In genomic region chrX:71393919-71394318, GRCh38 we compare ENCODE assay signal across 23 cellular contexts.
"Had no signal": no experiment of that assay in that cellular context is flagged by ENCODE, and none has a peak within 500 bp of the region (broad histone marks: within the 10 kb centered on the region; RNA-seq: fewer than 3 reads in every experiment).

No MANE protein-coding gene starts in this region.

- H3K27me3 Mint-ChIP-seq: activated CD4-positive, alpha-beta T cell treated with anti-CD3 and anti-CD28 coated beads for 36 hours; activated T-helper 17 cell treated with anti-CD3 and anti-CD28 coated beads, Interleukin-2, amount 50 U/mL, for 72 hours; central memory CD8-positive, alpha-beta T cell; dendritic cell treated with granulocyte-macrophage colony-stimulating factor and Interleukin-4, amounts not matched to agents 40 ng/mL and 50 ng/mL, for 4 days; natural killer cell treated with Interleukin-12 subunit alpha and Interleukin-12 subunit beta and Interleukin-15 and Interleukin-18, amount 100 ng/mL, for 72 hours had no signal

- H3K27ac Mint-ChIP-seq: activated CD4-positive, alpha-beta T cell treated with anti-CD3 and anti-CD28 coated beads for 36 hours; activated naive CD4-positive, alpha-beta T cell treated with anti-CD3 and anti-CD28 coated beads, Interleukin-2, amount 50 U/mL, for 72 hours; activated T-helper 17 cell treated with anti-CD3 and anti-CD28 coated beads, Interleukin-2, amount 50 U/mL, for 72 hours; dendritic cell treated with granulocyte-macrophage colony-stimulating factor and Interleukin-4, amounts not matched to agents 40 ng/mL and 50 ng/mL, for 4 days; natural killer cell treated with Interleukin-12 subunit alpha and Interleukin-12 subunit beta and Interleukin-15 and Interleukin-18, amount 100 ng/mL, for 72 hours had no signal

- ATAC-seq: activated CD4-positive, alpha-beta T cell treated with anti-CD3 and anti-CD28 coated beads for 36 hours; activated naive CD4-positive, alpha-beta T cell treated with anti-CD3 and anti-CD28 coated beads, Interleukin-2, amount 50 U/mL, for 72 hours; activated T-cell treated with anti-CD3 and anti-CD28 coated beads, Interleukin-2, amount 50 U/mL, for 4 hours; activated T-helper 17 cell treated with anti-CD3 and anti-CD28 coated beads, Interleukin-2, amount 50 U/mL, for 72 hours; mucosa of descending colon; natural killer cell treated with Interleukin-12 subunit alpha and Interleukin-12 subunit beta and Interleukin-15 and Interleukin-18, amount 100 ng/mL, for 72 hours had no signal

- FAIRE-seq: bronchial epithelial cell, frontal cortex had no signal

- H3K4me3 Mint-ChIP-seq: activated CD4-positive, alpha-beta T cell treated with anti-CD3 and anti-CD28 coated beads for 36 hours; activated T-cell treated with anti-CD3 and anti-CD28 coated beads, Interleukin-2, amount 50 U/mL, for 4 hours; activated T-helper 17 cell treated with anti-CD3 and anti-CD28 coated beads, Interleukin-2, amount 50 U/mL, for 72 hours; central memory CD8-positive, alpha-beta T cell; dendritic cell treated with granulocyte-macrophage colony-stimulating factor and Interleukin-4, amounts not matched to agents 40 ng/mL and 50 ng/mL, for 4 days; natural killer cell treated with Interleukin-12 subunit alpha and Interleukin-12 subunit beta and Interleukin-15 and Interleukin-18, amount 100 ng/mL, for 72 hours had no signal

- H3K9me3 Mint-ChIP-seq: activated naive CD4-positive, alpha-beta T cell treated with anti-CD3 and anti-CD28 coated beads, Interleukin-2, amount 50 U/mL, for 72 hours; activated T-cell treated with anti-CD3 and anti-CD28 coated beads, Interleukin-2, amount 50 U/mL, for 4 hours; activated T-helper 17 cell treated with anti-CD3 and anti-CD28 coated beads, Interleukin-2, amount 50 U/mL, for 72 hours; central memory CD8-positive, alpha-beta T cell; dendritic cell treated with granulocyte-macrophage colony-stimulating factor and Interleukin-4, amounts not matched to agents 40 ng/mL and 50 ng/mL, for 4 days; natural killer cell treated with Interleukin-12 subunit alpha and Interleukin-12 subunit beta and Interleukin-15 and Interleukin-18, amount 100 ng/mL, for 72 hours had no signal

- H3K4me1 ChIP-seq: left ventricle myocardium inferior, right atrium auricular region, testis, transverse colon had no signal

- H3K4me1 Mint-ChIP-seq: activated CD4-positive, alpha-beta T cell treated with anti-CD3 and anti-CD28 coated beads for 36 hours; activated T-helper 17 cell treated with anti-CD3 and anti-CD28 coated beads, Interleukin-2, amount 50 U/mL, for 72 hours had no signal

- H3K4me3 ChIP-seq: left ventricle myocardium inferior, mucosa of descending colon, right atrium auricular region, testis, transverse colon had no signal

- DNase-seq: activated CD4-positive, alpha-beta T cell treated with anti-CD3 and anti-CD28 coated beads for 36 hours; activated CD4-positive, alpha-beta T cell treated with anti-CD3 and anti-CD28 coated beads, Interleukin-2, amount 50 U/mL, for 48 hours; activated CD4-positive, CD25-positive, alpha-beta regulatory T cell; activated gamma-delta T cell treated with Interleukin-2 at 50 U/mL for 16 hours; activated T-cell treated with anti-CD3 and anti-CD28 coated beads, Interleukin-2, amount 50 U/mL, for 4 hours; islet precursor cell; left ventricle myocardium inferior; mucosa of descending colon; stimulated activated CD4-positive, alpha-beta T cell treated with anti-CD3 and anti-CD28 coated beads, Interleukin-15, amount 100 ng/mL, for 24 hours; stimulated activated CD4-positive, alpha-beta T cell treated with anti-CD3 and anti-CD28 coated beads, Interleukin-2, amount 100 ng/mL, for 24 hours; stimulated activated naive CD4-positive, alpha-beta T cell; T1000; testis; transverse colon had no signal

- H3K27ac ChIP-seq: epithelial cell of prostate, left ventricle myocardium inferior, right atrium auricular region, testis, transverse colon had no signal

- H3K9me3 ChIP-seq: left ventricle myocardium inferior, mucosa of descending colon, right atrium auricular region, testis, transverse colon had no signal

- H3K27me3 ChIP-seq: right atrium auricular region, testis, transverse colon had no signal
